ENCODE assay signal across 9 cellular contexts in the genomic region with DNA sequence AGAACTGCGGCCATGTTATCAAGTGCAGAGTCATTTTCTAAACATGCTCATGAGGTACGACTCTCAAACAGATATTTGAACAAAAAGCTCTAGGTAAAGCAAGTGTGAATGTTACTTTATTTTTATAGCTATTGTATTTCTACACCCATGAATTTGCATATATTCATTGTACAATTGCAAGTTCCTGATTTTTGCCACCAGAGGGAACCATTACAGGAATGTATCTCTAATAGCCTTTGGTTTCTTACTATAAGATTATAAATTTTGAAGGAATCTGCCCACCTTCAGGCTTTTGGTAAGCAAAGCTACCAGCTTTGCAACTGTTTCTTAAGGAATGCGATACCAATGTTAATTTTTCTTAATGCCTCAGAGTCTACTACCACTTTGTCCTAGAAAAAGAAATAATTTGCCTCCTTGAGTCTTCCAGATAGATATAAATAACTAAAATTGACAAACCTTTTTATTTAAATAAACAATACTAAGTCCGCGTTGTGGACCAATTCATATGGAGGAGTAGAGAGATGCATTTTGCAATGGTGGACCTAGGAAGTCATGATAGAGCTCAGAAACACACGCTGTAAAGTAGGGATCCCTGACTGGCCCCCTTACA.
DNase-seq lines count a peak whose midpoint lies in the region; ATAC-seq and TF ChIP-seq lines count a peak whose summit lies in the region.
"Had no signal": no experiment of that assay in that cellular context is flagged by ENCODE, and none has a peak within 500 bp of the region (broad histone marks: within the 10 kb centered on the region; RNA-seq: fewer than 3 reads in every experiment).

No MANE protein-coding gene starts in this region.

- no peaks in the 10 kb centered on the region for H3K79me2 ChIP-seq in osteoblast (ENCODE audit: insufficient read depth, low read length)

- H3K4me3 ChIP-seq in osteoblast (ENCODE audit: insufficient read depth, low read length) = no peak overlapping the region

- peak; percentile 72 for TF ChIP-seq CTCF in osteoblast (IDR thresholded peaks at IDR 0.05; ENCODE audit: extremely low read depth, low read depth, low read length)

- no peaks in the 10 kb centered on the region for H3K27me3 ChIP-seq in osteoblast (ENCODE audit: insufficient read depth, low read length)

- H3K27ac ChIP-seq in osteoblast (ENCODE audit: low read depth, low read length) = no peak overlapping the region

- peaks cover 44% of the 10 kb centered on the region for H3K36me3 ChIP-seq in osteoblast (ENCODE audit: insufficient read depth, low read length)

- H3K9me3 ChIP-seq in osteoblast (ENCODE audit: low read depth, low read length) = no peaks in the 10 kb centered on the region

- H3K4me2 ChIP-seq in osteoblast (ENCODE audit: insufficient read depth, low read length) = no peak overlapping the region

- H4K20me1 ChIP-seq in osteoblast (ENCODE audit: insufficient read depth, low read length) = no peaks in the 10 kb centered on the region

- DNase-seq in EH (ENCODE audit: low read depth) (peak; percentile 66), MV-4-11 (lab: John Stamatoyannopoulos, UW) (peak; percentile 10), dermis microvascular lymphatic vessel endothelial cell (ENCODE audit: low read depth in 2 of 2) (peak; percentile 9 to 36), osteoblast (ENCODE audit: insufficient read length, low spot score, missing footprints) (no peak)
- no peak for DNase-seq in effector CD8-positive, alpha-beta T cell (lab: John Stamatoyannopoulos, UW)
- no peak for DNase-seq in activated effector memory CD4-positive, alpha-beta T cell treated with anti-CD3 and anti-CD28 coated beads, Interleukin-2, amount 50 U/mL, for 16 hours
- DNase-seq: activated naive CD8-positive, alpha-beta T cell treated with anti-CD3 and anti-CD28 coated beads, Interleukin-2, amount 10 ng/mL, durations not matched to agents 7 days and 5 days had no signal

- ATAC-seq in GM18870 (IDR thresholded peaks at IDR 0.05; ENCODE audit: unreplicated experiment) (no peak), HG02840 (IDR thresholded peaks at IDR 0.05; ENCODE audit: low FRiP score, unreplicated experiment) (no peak)

- H3K4me1 ChIP-seq in osteoblast (ENCODE audit: insufficient read depth, low read length) = no peaks in the 10 kb centered on the region

- H2AFZ ChIP-seq in osteoblast (ENCODE audit: low read length) = no peak overlapping the region

Comparison
In these comparisons a context has a peak if more than half of its experiments do, and no peak if none do; other contexts are left out.
1. DNase-seq: peak in EH (single experiment), MV-4-11 (single experiment) and dermis microvascular lymphatic vessel endothelial cell (2 of 2); none in osteoblast (single experiment), effector CD8-positive, alpha-beta T cell (single experiment) and activated effector memory CD4-positive, alpha-beta T cell treated with anti-CD3 and anti-CD28 coated beads, Interleukin-2, amount 50 U/mL, for 16 hours (single experiment).